Comparison of ENCODE assay signal across 18 cellular contexts in the genomic region with DNA sequence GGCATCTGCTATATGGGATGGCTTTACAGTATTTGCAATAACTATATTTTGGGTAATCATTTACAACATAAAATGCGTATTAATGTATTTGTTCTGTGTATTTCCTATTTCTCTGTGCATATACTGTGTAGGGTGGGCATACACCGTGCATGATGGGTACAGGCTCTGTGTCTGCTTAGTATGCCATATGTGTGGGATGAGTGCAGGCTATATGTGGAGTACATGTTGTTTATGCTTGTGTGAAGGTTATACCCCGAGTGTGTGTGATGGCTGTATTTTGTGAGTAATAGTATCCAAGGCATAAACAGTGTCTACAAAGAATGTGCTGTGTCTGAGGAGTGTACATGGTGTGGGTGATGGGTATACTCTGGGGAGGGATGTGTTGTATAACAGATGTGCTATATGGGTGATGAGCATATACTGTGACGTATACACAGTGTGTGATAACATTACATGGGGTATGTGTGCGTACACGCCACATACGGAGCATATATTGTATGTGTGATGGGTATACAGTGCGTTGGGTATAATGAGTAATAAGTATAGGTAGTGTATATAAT. TPM values are rescaled to one million over a fixed set of nuclear protein-coding genes. Genes with fewer than 3 reads are reported as not detected.
DNase-seq lines count a peak whose midpoint lies in the region; ATAC-seq, FAIRE-seq and TF ChIP-seq lines count a peak whose summit lies in the region.
"Had no signal": no experiment of that assay in that cellular context is flagged by ENCODE, and none has a peak within 500 bp of the region (broad histone marks: within the 10 kb centered on the region; RNA-seq: fewer than 3 reads in every experiment).

No MANE protein-coding gene starts in this region.

- TF ChIP-seq CTCF in esophagus muscularis mucosa (IDR thresholded peaks at IDR 0.05) (no peak), type B pancreatic cell (conservative IDR thresholded peaks at IDR 0.05) (no peak)

- H3K36me3 Mint-ChIP-seq in activated T-cell treated with anti-CD3 and anti-CD28 coated beads, Interleukin-2, amount 50 U/mL, for 24 hours (ENCODE audit: low read depth) = no peaks in the 10 kb centered on the region
- H3K36me3 Mint-ChIP-seq in type B pancreatic cell = peaks cover 7% of the 10 kb centered on the region

- no peak for ATAC-seq in GM19395 (IDR thresholded peaks at IDR 0.05; ENCODE audit: unreplicated experiment)

- peaks cover 21% of the 10 kb centered on the region for H3K27me3 Mint-ChIP-seq in activated T-cell treated with anti-CD3 and anti-CD28 coated beads, Interleukin-2, amount 50 U/mL, for 24 hours
- H3K27me3 Mint-ChIP-seq in type B pancreatic cell = peaks cover 88% of the 10 kb centered on the region

- no peak overlapping the region for H3K4me3 Mint-ChIP-seq in activated T-cell treated with anti-CD3 and anti-CD28 coated beads, Interleukin-2, amount 50 U/mL, for 24 hours
- peak overlapping the region; percentile 8 for H3K4me3 Mint-ChIP-seq in type B pancreatic cell

- no peak overlapping the region for H3K27ac ChIP-seq in esophagus muscularis mucosa (replicated peaks in 1 of 4)
- H3K27ac ChIP-seq: BLaER1 treated with 17β-estradiol and CSF1 and Interleukin-3, amounts not matched to agents 10 nM and 100 nM; PC-9 had no signal

- peaks cover 31% of the 10 kb centered on the region for H3K4me1 Mint-ChIP-seq in activated T-cell treated with anti-CD3 and anti-CD28 coated beads, Interleukin-2, amount 50 U/mL, for 24 hours (ENCODE audit: low read depth)
- peaks cover 12% of the 10 kb centered on the region for H3K4me1 Mint-ChIP-seq in type B pancreatic cell (ENCODE audit: unreplicated experiment)

- H3K9me3 ChIP-seq in esophagus muscularis mucosa = no peaks in the 10 kb centered on the region
- H3K9me3 ChIP-seq: BLaER1 treated with 17β-estradiol and CSF1 and Interleukin-3, amounts not matched to agents 10 nM and 100 nM; MG63 had no signal

- H3K27ac Mint-ChIP-seq in activated T-cell treated with anti-CD3 and anti-CD28 coated beads, Interleukin-2, amount 50 U/mL, for 24 hours = no peak overlapping the region
- no peak overlapping the region for H3K27ac Mint-ChIP-seq in type B pancreatic cell

- DNase-seq in activated T-cell treated with anti-CD3 and anti-CD28 coated beads, Interleukin-2, amount 50 U/mL, for 48 hours = peak; percentile 6 to 13
- DNase-seq in activated T-cell treated with anti-CD3 and anti-CD28 coated beads, Interleukin-2, amount 50 U/mL, for 24 hours = no peak
- DNase-seq in HTR-8/SVneo (ENCODE audit: insufficient read length, low spot score) (no peak), esophagus muscularis mucosa (ENCODE audit: extremely low spot score) (peak; percentile 81), type B pancreatic cell (ENCODE audit: extremely low spot score, unreplicated experiment) (no peak), NCI-H2196 treated with DMSO at 0.1 percent for 48 hours (lab: John Stamatoyannopoulos, UW; ENCODE audit: unreplicated experiment) (no peak)
- DNase-seq: DND-41, GOT3, MG63, NCI-H1092 treated with DMSO at 0.1 percent for 48 hours, NCI-H2081 treated with DMSO at 0.1 percent for 48 hours, NCI-H524, PC-9 had no signal

- intact Hi-C loops in esophagus muscularis mucosa (cut with DNase I) = no loop called here

- H3K36me3 ChIP-seq in esophagus muscularis mucosa = no peaks in the 10 kb centered on the region
- H3K36me3 ChIP-seq: BLaER1 treated with 17β-estradiol and CSF1 and Interleukin-3, amounts not matched to agents 10 nM and 100 nM; MG63 had no signal

- no peak for TF ChIP-seq EP300 in esophagus muscularis mucosa (IDR thresholded peaks at IDR 0.05)

- peaks cover 13 to 39% (median 30%) of the 10 kb centered on the region in 4 donors for H3K4me1 ChIP-seq in esophagus muscularis mucosa

- peaks cover 0 to 35% (median 14%) of the 10 kb centered on the region in 4 donors for H3K27me3 ChIP-seq in esophagus muscularis mucosa

- WGBS in esophagus muscularis mucosa = 88% methylated on average over 8 of the region's 8 CpGs

- TF ChIP-seq POLR2A in esophagus muscularis mucosa (IDR thresholded peaks at IDR 0.05; ENCODE audit: low read depth) = no peak

- peak; percentile 85 for FAIRE-seq in HTR-8/SVneo (lab: Jason Lieb, UNC)
- FAIRE-seq: A204.1, G401.6, GM18507 had no signal

- H3K9me3 Mint-ChIP-seq in activated T-cell treated with anti-CD3 and anti-CD28 coated beads, Interleukin-2, amount 50 U/mL, for 24 hours = no peaks in the 10 kb centered on the region
- H3K9me3 Mint-ChIP-seq in type B pancreatic cell = no peaks in the 10 kb centered on the region

- H3K4me3 ChIP-seq in esophagus muscularis mucosa = no peak overlapping the region
- H3K4me3 ChIP-seq: BLaER1 treated with 17β-estradiol and CSF1 and Interleukin-3, amounts not matched to agents 10 nM and 100 nM; MG63; PC-9 had no signal

RNA-seq across cellular contexts. Expression of gene CPXM1, which starts 52.7 kb away (rescaled TPM):
- total RNA-seq in esophagus muscularis mucosa (1 to 10 TPM in 1 of 4 donors, under 1 TPM in 2, not detected in 1; 0.17 to 1.3 (median 0.45) TPM), type B pancreatic cell (ENCODE audit: low replicate concordance) (6.6 and 106 TPM in 2 replicates)
- total RNA-seq: PC-9 had no signal

RNA-seq across cellular contexts. Expression of gene EBF4, which starts 55.2 kb away (rescaled TPM):
- total RNA-seq in esophagus muscularis mucosa (10 to 100 TPM; 23.7 to 46.7 (median 30.1) TPM), type B pancreatic cell (ENCODE audit: low replicate concordance) (11.4 and 17.9 TPM in 2 replicates)

Comparison
In these comparisons a context has a peak if more than half of its experiments do, and no peak if none do; other contexts are left out.
1. DNase-seq: peak in activated T-cell treated with anti-CD3 and anti-CD28 coated beads, Interleukin-2, amount 50 U/mL, for 48 hours (2 of 2) and esophagus muscularis mucosa (single experiment); none in activated T-cell treated with anti-CD3 and anti-CD28 coated beads, Interleukin-2, amount 50 U/mL, for 24 hours (single experiment), HTR-8/SVneo (single experiment), type B pancreatic cell (single experiment) and NCI-H2196 treated with DMSO at 0.1 percent for 48 hours (single experiment).